In genomic region chr5:172904643-172905345, GRCh38 we compare ENCODE assay signal across 8 cellular contexts. TPM values are rescaled to one million over a fixed set of nuclear protein-coding genes. Genes with fewer than 3 reads are reported as not detected.
DNase-seq lines count a peak whose midpoint lies in the region; ATAC-seq lines count a peak whose summit lies in the region.

No MANE protein-coding gene starts in this region.

- ATAC-seq in HG03196 (IDR thresholded peaks at IDR 0.05; ENCODE audit: unreplicated experiment) (no peak), HG02759 (IDR thresholded peaks at IDR 0.05; ENCODE audit: unreplicated experiment) (no peak)

- DNase-seq in HT-29 (ENCODE audit: low spot score) (peak; percentile 93), iris pigment epithelial cell (ENCODE audit: low read depth) (peak; percentile 95), substantia nigra (lab: John Stamatoyannopoulos, UW) (peak in 28 of 49 donors; percentile 14 to 89 (median 44))
- DNase-seq in activated CD4-positive, alpha-beta T cell treated with anti-CD3 and anti-CD28 coated beads for 48 hours = no peak
- DNase-seq in activated CD4-positive, alpha-beta T cell treated with anti-CD3 and anti-CD28 coated beads, Interleukin-2, amount 50 U/mL, for 4 hours = no peak

- H3K27ac ChIP-seq in angular gyrus (ENCODE audit: low read depth, low read length) (peak overlapping the region; percentile 26), substantia nigra (ENCODE audit: low read depth, low read length, poor library complexity, severe bottlenecking) (peak overlapping the region; percentile 68)

RNA-seq across cellular contexts. Expression of gene RPL26L1, which starts 54.4 kb away (rescaled TPM):
- 36.6 and 41.9 TPM in 2 replicates for total RNA-seq in HT-29 (2014; rRNA removed; shearing (Covaris generic))

Comparison
In these comparisons a context has a peak if more than half of its experiments do, and no peak if none do; other contexts are left out.
1. DNase-seq: peak in HT-29 (single experiment), iris pigment epithelial cell (single experiment) and substantia nigra (28 of 49); none in activated CD4-positive, alpha-beta T cell treated with anti-CD3 and anti-CD28 coated beads for 48 hours (single experiment) and activated CD4-positive, alpha-beta T cell treated with anti-CD3 and anti-CD28 coated beads, Interleukin-2, amount 50 U/mL, for 4 hours (0 of 2).